Comparison of ENCODE assay signal across 1 cellular context in genomic region chr16:74984194-74984669, GRCh38.
TF ChIP-seq lines count a peak whose summit lies in the region.

No MANE protein-coding gene starts in this region.

TF ChIP-seq in GM12878, 131 proteins besides CTCF, POLR2A, EP300 and RAD21 (continued from another document):
- no peak for TF ChIP-seq MAX (IDR thresholded peaks at IDR 0.05; ENCODE audit: low read depth, low read length)
